Comparison of ENCODE assay signal across 8 cellular contexts in genomic region chr6:34757687-34758274, GRCh38. TPM values are rescaled to one million over a fixed set of nuclear protein-coding genes. Genes with fewer than 3 reads are reported as not detected.
DNase-seq lines count a peak whose midpoint lies in the region; ATAC-seq and TF ChIP-seq lines count a peak whose summit lies in the region.

No MANE protein-coding gene starts in this region.

- H2BK120ac ChIP-seq in neuronal stem cell (ENCODE audit: low read depth, low read length) = no peak overlapping the region

- no peak overlapping the region for H2BK12ac ChIP-seq in neuronal stem cell (ENCODE audit: low read length)

- peak overlapping the region; percentile 94 for H3K18ac ChIP-seq in neuronal stem cell (ENCODE audit: low read length)

- H3K79me2 ChIP-seq in OCI-LY3 (ENCODE audit: low read length) = peaks cover 32% of the 10 kb centered on the region

- H3K36me3 ChIP-seq in BLaER1 (peaks cover 39% of the 10 kb centered on the region), OCI-LY3 (replicated peaks; ENCODE audit: low read depth, low read length) (peaks cover 4% of the 10 kb centered on the region), neuronal stem cell (replicated peaks in 1 of 2; ENCODE audit: control insufficient read depth in 2 of 2, insufficient read depth in 2 of 2, low read length in 2 of 2) (peaks cover 6 to 37% of the 10 kb centered on the region in 2 donors)

- H3K23ac ChIP-seq in neuronal stem cell (ENCODE audit: low read depth, low read length, poor library complexity) = peak overlapping the region; percentile 99

- H3K4me3 ChIP-seq in BLaER1 = peak overlapping the region; percentile 80
- H3K4me3 ChIP-seq in OCI-LY3 (ENCODE audit: low read length) = peak overlapping the region; percentile 84
- peak overlapping the region; percentile 84 for H3K4me3 ChIP-seq in epithelial cell of proximal tubule (ENCODE audit: low read depth, low read length)
- H3K4me3 ChIP-seq in neuronal stem cell (ENCODE audit: low read length in 2 of 2) = peak overlapping the region; percentile 78 to 89

- no peak overlapping the region for H2AFZ ChIP-seq in OCI-LY3 (ENCODE audit: low read depth, low read length)
- peak overlapping the region; percentile 86 for H2AFZ ChIP-seq in neuronal stem cell (ENCODE audit: low read length)

- H4K91ac ChIP-seq in neuronal stem cell (ENCODE audit: low read depth, low read length, poor library complexity) = no peak overlapping the region

- H3K14ac ChIP-seq in neuronal stem cell (ENCODE audit: low read length) = peak overlapping the region; percentile 94

- no CpG with 5 or more reads among the region's 11 CpGs for WGBS in neuronal stem cell (ENCODE audit: extremely low coverage in 2 of 2, insufficient read length in 2 of 2, insufficient replicate concordance in 1 of 2), 2 donors

- H3K79me1 ChIP-seq in neuronal stem cell (ENCODE audit: low read depth, low read length) = peaks cover 8% of the 10 kb centered on the region

- H4K20me1 ChIP-seq in BLaER1 = peaks cover 34% of the 10 kb centered on the region
- H4K20me1 ChIP-seq in OCI-LY3 (ENCODE audit: insufficient read depth, low read length) = no peaks in the 10 kb centered on the region

- no peaks in the 10 kb centered on the region for H3K27me3 ChIP-seq in BLaER1
- H3K27me3 ChIP-seq in OCI-LY3 (ENCODE audit: low read depth, low read length) = no peaks in the 10 kb centered on the region
- H3K27me3 ChIP-seq in neuronal stem cell (ENCODE audit: control insufficient read depth in 3 of 3, insufficient read depth in 3 of 3, low read depth in 1 of 3, low read length in 3 of 3) = no peaks in the 10 kb centered on the region

- no peak for ATAC-seq in activated CD4-positive, CD25-positive, alpha-beta regulatory T cell treated with anti-CD3 and anti-CD28 coated beads, Interleukin-2, amount 50 U/mL, for 24 hours

- peaks cover 27% of the 10 kb centered on the region for H3K4me1 ChIP-seq in BLaER1
- H3K4me1 ChIP-seq in OCI-LY3 (ENCODE audit: low read length) = peaks cover 7% of the 10 kb centered on the region
- H3K4me1 ChIP-seq in neuronal stem cell (ENCODE audit: control insufficient read depth in 2 of 2, insufficient read depth in 1 of 2, low read depth in 1 of 2, low read length in 2 of 2) = peaks cover 2 to 3% of the 10 kb centered on the region in 2 donors

- H3K4me2 ChIP-seq in BLaER1 (peak overlapping the region; percentile 88), OCI-LY3 (ENCODE audit: low read length) (peak overlapping the region; percentile 99), neuronal stem cell (ENCODE audit: insufficient read depth, low read length, poor library complexity, severe bottlenecking) (peak overlapping the region; percentile 80)

- H3K4ac ChIP-seq in neuronal stem cell (ENCODE audit: low read length) = no peak overlapping the region

- H2AK5ac ChIP-seq in neuronal stem cell (ENCODE audit: low read depth, low read length) = no peak overlapping the region

- H2BK5ac ChIP-seq in neuronal stem cell (ENCODE audit: low read length) = no peak overlapping the region

- no peak overlapping the region for H2BK15ac ChIP-seq in neuronal stem cell (ENCODE audit: low read length)

- H3K27ac ChIP-seq in BLaER1 (peak overlapping the region; percentile 92), OCI-LY3 (ENCODE audit: low read length) (no peak overlapping the region), neuronal stem cell (replicated peaks; ENCODE audit: low read length) (no peak overlapping the region)

- H3K9ac ChIP-seq in BLaER1 (peak overlapping the region; percentile 89), OCI-LY3 (ENCODE audit: low read length) (peak overlapping the region; percentile 71), neuronal stem cell (ENCODE audit: low read depth, low read length, poor library complexity) (peak overlapping the region; percentile 89)

- H3K9me3 ChIP-seq in BLaER1 = no peaks in the 10 kb centered on the region
- H3K9me3 ChIP-seq in OCI-LY3 (ENCODE audit: insufficient read depth, low read length) = no peaks in the 10 kb centered on the region
- H3K9me3 ChIP-seq in neuronal stem cell (replicated peaks in 1 of 2; ENCODE audit: control insufficient read depth in 2 of 2, insufficient read depth in 1 of 2, low read depth in 1 of 2, low read length in 2 of 2) = no peaks in the 10 kb centered on the region

- no peak for TF ChIP-seq CTCF in OCI-LY3 (IDR thresholded peaks at IDR 0.05; ENCODE audit: low read depth, low read length)
- no peak for TF ChIP-seq CTCF in epithelial cell of proximal tubule (conservative IDR thresholded peaks at IDR 0.05; ENCODE audit: low read depth, low read length)

- DNase-seq in epithelial cell of proximal tubule (ENCODE audit: low read depth) (no peak), neuronal stem cell (ENCODE audit: low spot score) (no peak), hypothalamus (lab: John Stamatoyannopoulos, UW) (no peak)
- no peak for DNase-seq in activated CD4-positive, alpha-beta T cell treated with anti-CD3 and anti-CD28 coated beads, Interleukin-2, amount 50 U/mL, for 1 hour
- no peak for DNase-seq in activated CD8-positive, alpha-beta memory T cell treated with anti-CD3 and anti-CD28 coated beads, Interleukin-2, amount 50 U/mL, for 48 hours

- peak overlapping the region; percentile 96 for H4K8ac ChIP-seq in neuronal stem cell (ENCODE audit: low read depth, low read length)

RNA-seq across cellular contexts. Expression of gene SNRPC, which starts 0.5 kb away (rescaled TPM):
- total RNA-seq in epithelial cell of proximal tubule = 214 and 278 TPM in 2 replicates
- polyA plus RNA-seq in neuronal stem cell (2013, experiment 1 of 2) = 205 TPM
- polyA plus RNA-seq in neuronal stem cell (2013, experiment 2 of 2) = 191 TPM

RNA-seq across cellular contexts. Expression of gene BLTP3A, which starts 34.1 kb away (rescaled TPM):
- 6.5 and 8.7 TPM in 2 replicates for total RNA-seq in epithelial cell of proximal tubule
- 8.2 TPM for polyA plus RNA-seq in neuronal stem cell (2013, experiment 1 of 2)
- 8.4 TPM for polyA plus RNA-seq in neuronal stem cell (2013, experiment 2 of 2)
